Comparison of ENCODE assay signal across 7 cellular contexts in genomic region chr18:57881818-57882413, GRCh38.
DNase-seq lines count a peak whose midpoint lies in the region; ATAC-seq, FAIRE-seq and TF ChIP-seq lines count a peak whose summit lies in the region.

No MANE protein-coding gene starts in this region.

- H3K4me2 ChIP-seq in mammary epithelial cell (ENCODE audit: insufficient read depth, low read depth, low read length) = no peak overlapping the region
- no peak overlapping the region for H3K4me2 ChIP-seq in keratinocyte (ENCODE audit: control insufficient read depth, extremely low read depth, insufficient read depth, low read depth, low read length)

- no peaks in the 10 kb centered on the region for H3K36me3 ChIP-seq in WERI-Rb-1
- H3K36me3 ChIP-seq in mammary epithelial cell (ENCODE audit: insufficient read depth, low read length) = no peaks in the 10 kb centered on the region
- H3K36me3 ChIP-seq in keratinocyte (ENCODE audit: control insufficient read depth in 2 of 2, extremely low read depth in 1 of 2, insufficient read depth in 2 of 2, low read length in 2 of 2) = no peaks in the 10 kb centered on the region

- in situ Hi-C loops in mammary epithelial cell (cut with MboI; ENCODE audit: low sequenced_read_pairs in 2 of 2) = loop anchor here (10.0 to 25.0 kb wide), 2 partner anchors 155 to 253 kb away; partner anchors contain the start of gene NEDD4L (in 1 of the 2)

- H3K4me3 ChIP-seq in WERI-Rb-1 (ENCODE audit: low read depth, low read length) (no peak overlapping the region), mammary epithelial cell (replicated peaks in 1 of 3; ENCODE audit: insufficient read depth in 1 of 3, low read depth in 2 of 3, low read length in 3 of 3) (no peak overlapping the region), keratinocyte (ENCODE audit: control insufficient read depth in 2 of 3, extremely low read depth in 1 of 3, insufficient read depth in 2 of 3, low read depth in 1 of 3, low read length in 3 of 3) (no peak overlapping the region)

- H3K4me1 ChIP-seq in mammary epithelial cell (ENCODE audit: insufficient read depth, low read length) = no peaks in the 10 kb centered on the region
- H3K4me1 ChIP-seq in keratinocyte (ENCODE audit: control insufficient read depth, extremely low read depth, insufficient read depth, low read length) = peaks cover 4% of the 10 kb centered on the region

- H2AFZ ChIP-seq in mammary epithelial cell (ENCODE audit: low read depth, low read length) (peak overlapping the region; percentile 25), keratinocyte (ENCODE audit: control insufficient read depth, low read length) (no peak overlapping the region)

- H3K79me2 ChIP-seq in mammary epithelial cell (ENCODE audit: insufficient read depth, low read length) (no peaks in the 10 kb centered on the region), keratinocyte (ENCODE audit: control insufficient read depth, insufficient read depth, low read length) (no peaks in the 10 kb centered on the region)

- no peak overlapping the region for H3K9ac ChIP-seq in mammary epithelial cell (ENCODE audit: insufficient read depth, low read length)
- no peak overlapping the region for H3K9ac ChIP-seq in keratinocyte (ENCODE audit: control insufficient read depth, extremely low read depth, insufficient read depth, low read length)

- dilution Hi-C loops in mammary epithelial cell (cut with HindIII; ENCODE audit: low sequenced_read_pairs) = no loop called here
- dilution Hi-C loops in keratinocyte (cut with MboI; ENCODE audit: extremely low pct_ligation_motif_present, low sequenced_read_pairs) = loop anchor here (25.0 kb wide), 1 partner anchor 155 kb away; the partner anchor contains the start of gene NEDD4L

- no peak for TF ChIP-seq POLR2A in GM12892 (IDR thresholded peaks at IDR 0.05; ENCODE audit: low read depth, low read length)

- no peak for DNase-seq in GM12892 (ENCODE audit: insufficient read length)
- peak; percentile 53 for DNase-seq in NCI-H2196 treated with DMSO at 0.1 percent for 48 hours (lab: John Stamatoyannopoulos, UW; ENCODE audit: unreplicated experiment)
- DNase-seq in WERI-Rb-1 = peak; percentile 77
- peak; percentile 61 for DNase-seq in mammary epithelial cell
- no peak for DNase-seq in keratinocyte (ENCODE audit: low read depth, low spot score)
- DNase-seq in stimulated activated CD4-positive, alpha-beta T cell treated with anti-CD3 and anti-CD28 coated beads, Interleukin-1b, Interleukin-23, amount 100 ng/mL, for 48 hours = peak; percentile 46

- no peaks in the 10 kb centered on the region for H3K9me1 ChIP-seq in keratinocyte (ENCODE audit: control insufficient read depth, extremely low read depth, insufficient read depth, low read length)

- intact Hi-C loops in mammary epithelial cell (cut with micrococcal nuclease) = loop anchor here (1.0 to 5.0 kb wide), 8 partner anchors 77 to 610 kb away; no protein-coding TSS in a partner anchor

- peak; percentile 74 for ATAC-seq in HG03039 (IDR thresholded peaks at IDR 0.05; ENCODE audit: unreplicated experiment)

- H4K20me1 ChIP-seq in mammary epithelial cell (ENCODE audit: insufficient read depth, low read length) (no peaks in the 10 kb centered on the region), keratinocyte (ENCODE audit: control insufficient read depth, extremely low read depth, insufficient read depth, low read length) (no peaks in the 10 kb centered on the region)

- peak; percentile 95 for FAIRE-seq in GM12892 (lab: Jason Lieb, UNC)
- FAIRE-seq in keratinocyte (lab: Jason Lieb, UNC) = peak; percentile 90

- no TSS peak for BruUV-seq in mammary epithelial cell (replicated peaks; lab: Mats Ljungman, UMichigan)

- H3K27ac ChIP-seq in WERI-Rb-1 (no peak overlapping the region), mammary epithelial cell (ENCODE audit: insufficient read depth, low read depth, low read length) (no peak overlapping the region), keratinocyte (ENCODE audit: control insufficient read depth, insufficient read depth, low read length) (no peak overlapping the region)

- TF ChIP-seq CTCF in WERI-Rb-1 (IDR thresholded peaks at IDR 0.05; ENCODE audit: low read depth, low read length) (peak; percentile 97), mammary epithelial cell (conservative IDR thresholded peaks at IDR 0.05 in 1 of 2, IDR thresholded peaks at IDR 0.05 in 1 of 2; ENCODE audit: extremely low read depth in 1 of 2, insufficient read depth in 1 of 2, low read depth in 1 of 2, low read length in 2 of 2) (peak; percentile 97), keratinocyte (optimal IDR thresholded peaks at IDR 0.05 in 1 of 3, IDR thresholded peaks at IDR 0.05 in 1 of 3, conservative IDR thresholded peaks at IDR 0.05 in 1 of 3; ENCODE audit: extremely low read depth in 1 of 3, insufficient read depth in 2 of 3, low read length in 3 of 3) (peak; percentile 87 to 100 (median 94))

- WGBS in mammary epithelial cell (ENCODE audit: low coverage, missing lambda C conversion rate) = 37% methylated on average over 10 of the region's 10 CpGs

- H3K9me3 ChIP-seq in WERI-Rb-1 (ENCODE audit: severe bottlenecking) (no peaks in the 10 kb centered on the region), mammary epithelial cell (replicated peaks; ENCODE audit: insufficient read depth, low read length) (peaks cover 9% of the 10 kb centered on the region), keratinocyte (ENCODE audit: control insufficient read depth, low read depth, low read length) (peaks cover 7% of the 10 kb centered on the region)

- CTCF ChIA-PET in mammary epithelial cell (lab: Charles Lee; ENCODE audit: low non-redundant PET) = interaction anchor here (1.1 kb wide), 1 partner anchor 240 kb away, joined by 17 read pairs; no protein-coding TSS in a partner anchor

- H3K27me3 ChIP-seq in WERI-Rb-1 (ENCODE audit: insufficient read depth, low read depth, severe bottlenecking) = no peaks in the 10 kb centered on the region
- H3K27me3 ChIP-seq in mammary epithelial cell (ENCODE audit: insufficient read depth, low read length) = no peaks in the 10 kb centered on the region
- H3K27me3 ChIP-seq in keratinocyte (ENCODE audit: control insufficient read depth, extremely low read depth, insufficient read depth, low read length) = no peaks in the 10 kb centered on the region

Comparison
In these comparisons a context has a peak if more than half of its experiments do, and no peak if none do; other contexts are left out.
1. DNase-seq: peak in NCI-H2196 treated with DMSO at 0.1 percent for 48 hours (single experiment), WERI-Rb-1 (single experiment), mammary epithelial cell (single experiment) and stimulated activated CD4-positive, alpha-beta T cell treated with anti-CD3 and anti-CD28 coated beads, Interleukin-1b, Interleukin-23, amount 100 ng/mL, for 48 hours (single experiment); none in GM12892 (single experiment) and keratinocyte (single experiment).
2. Peak in every context shown above with its lines, with median percentiles within 50 percentile points of each other: CTCF ChIP-seq.